In the genomic region with DNA sequence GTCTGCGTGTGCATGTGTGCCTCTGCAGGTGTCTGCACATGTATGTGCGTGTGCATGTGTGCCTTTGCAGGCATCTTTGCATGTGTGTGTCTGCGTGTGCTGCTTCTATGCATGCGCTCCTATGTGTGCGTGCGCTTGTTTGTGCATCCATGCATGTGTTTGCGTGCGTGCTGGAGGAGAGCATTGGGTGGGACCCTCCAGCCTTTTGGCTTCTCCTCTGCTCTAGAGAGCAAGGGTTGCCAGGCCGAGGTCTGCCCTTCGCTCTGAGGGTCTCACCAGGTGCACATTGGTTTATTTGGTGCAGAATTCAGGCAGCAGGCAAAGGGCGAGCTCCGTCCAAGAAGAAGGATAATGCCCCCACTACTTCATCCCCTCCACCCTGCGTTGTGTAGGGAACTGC, we compare ENCODE assay signal across 12 cellular contexts. TPM values are rescaled to one million over a fixed set of nuclear protein-coding genes. Genes with fewer than 3 reads are reported as not detected.
A peak's percentile ranks its signal among the peaks of the same experiment; 100 is the strongest.
DNase-seq lines count a peak whose midpoint lies in the region; ATAC-seq and TF ChIP-seq lines count a peak whose summit lies in the region.
"Had no signal": no experiment of that assay in that cellular context is flagged by ENCODE, and none has a peak within 500 bp of the region (broad histone marks: within the 10 kb centered on the region; RNA-seq: fewer than 3 reads in every experiment).

No MANE protein-coding gene starts in this region.

- no peak for TF ChIP-seq RAD21 in SK-N-SH (IDR thresholded peaks at IDR 0.05; ENCODE audit: low read length)

- peak overlapping the region; percentile 71 for H3K4me3 Mint-ChIP-seq in activated CD4-positive, alpha-beta memory T cell treated with anti-CD3 and anti-CD28 coated beads for 36 hours

- intact Hi-C loops in activated CD4-positive, alpha-beta memory T cell treated with anti-CD3 and anti-CD28 coated beads for 36 hours (cut with micrococcal nuclease) = loop anchor here (5.0 kb wide), 1 partner anchor 52 kb away; the partner anchor contains the start of gene WDR45B
- intact Hi-C loops in spleen (cut with DNase I; ENCODE audit: low total_unique reads) = no loop called here

- no peak overlapping the region for H3K9ac ChIP-seq in SK-N-SH

- POLR2A ChIA-PET in SK-N-SH (lab: Yijun Ruan, JAX) = no interaction called here
- POLR2A ChIA-PET in activated CD4-positive, alpha-beta memory T cell treated with anti-CD3 and anti-CD28 coated beads for 36 hours (lab: Charles Lee) = no interaction called here

- no peaks in the 10 kb centered on the region for H3K9me3 ChIP-seq in SK-N-SH
- peaks cover 0 to 12% (median 7%) of the 10 kb centered on the region in 8 donors for H3K9me3 ChIP-seq in spleen

- peaks cover 3% of the 10 kb centered on the region for H3K36me3 Mint-ChIP-seq in activated CD4-positive, alpha-beta memory T cell treated with anti-CD3 and anti-CD28 coated beads for 36 hours

- no peaks in the 10 kb centered on the region for H3K9me2 ChIP-seq in SK-N-SH

- WGBS in SK-N-SH (ENCODE audit: low lambda C conversion rate) = 61% methylated on average over 13 of the region's 13 CpGs
- WGBS in spleen, 5 donors = 83 to 88% (median 86%) methylated on average over 13 of the region's 13 CpGs

- TF ChIP-seq CTCF in SK-N-SH (IDR thresholded peaks at IDR 0.05) (no peak), spleen (IDR thresholded peaks at IDR 0.05 in 8 of 11, conservative IDR thresholded peaks at IDR 0.05 in 3 of 11) (no peak)

- ATAC-seq in SK-N-SH treated with all-trans-retinoic acid at 6 μM for 48 hours = no peak

- CTCF ChIA-PET in SK-N-SH (lab: Yijun Ruan, JAX) = no interaction called here
- CTCF ChIA-PET in activated CD4-positive, alpha-beta memory T cell treated with anti-CD3 and anti-CD28 coated beads for 36 hours (lab: Charles Lee) = no interaction called here

- H3K4me1 Mint-ChIP-seq in activated CD4-positive, alpha-beta memory T cell treated with anti-CD3 and anti-CD28 coated beads for 36 hours (ENCODE audit: low read depth) = peaks cover 8% of the 10 kb centered on the region

- no peak for TF ChIP-seq EP300 in SK-N-SH (IDR thresholded peaks at IDR 0.05; ENCODE audit: borderline replicate concordance in 1 of 2, low read depth in 1 of 2, low read length in 1 of 2)

- H4K20me1 ChIP-seq in SK-N-SH (ENCODE audit: insufficient read depth) = no peaks in the 10 kb centered on the region

- no peak for TF ChIP-seq POLR2A in spleen (IDR thresholded peaks at IDR 0.05)

- H3K27me3 ChIP-seq in SK-N-SH (ENCODE audit: insufficient read depth) = no peaks in the 10 kb centered on the region
- peaks cover 0 to 18% (median 3%) of the 10 kb centered on the region in 7 donors for H3K27me3 ChIP-seq in spleen (replicated peaks in 1 of 7)

- H2AFZ ChIP-seq in SK-N-SH (ENCODE audit: low read depth) = no peak overlapping the region

- H3K4me3 ChIP-seq in SK-N-SH (ENCODE audit: low read depth in 2 of 2, low read length in 1 of 2) (peak overlapping the region; percentile 68 to 74), iPS-11a (ENCODE audit: low read depth, low read length) (peak overlapping the region; percentile 53), spleen (peak overlapping the region in 5 of 8 donors; percentile 69 to 92 (median 84))

- DNase-seq in SK-N-SH = no peak
- DNase-seq in activated CD4-positive, alpha-beta memory T cell treated with anti-CD3 and anti-CD28 coated beads for 36 hours = no peak
- no peak for DNase-seq in spleen
- DNase-seq in foreskin melanocyte = no peak
- no peak for DNase-seq in NCI-H1417 (lab: John Stamatoyannopoulos, UW)
- DNase-seq in COR-L47 (lab: John Stamatoyannopoulos, UW) = no peak
- DNase-seq: islet precursor cell, NCI-H774 had no signal

- no peak overlapping the region for H3K27ac Mint-ChIP-seq in activated CD4-positive, alpha-beta memory T cell treated with anti-CD3 and anti-CD28 coated beads for 36 hours

- H3F3A ChIP-seq in SK-N-SH (replicated peaks; ENCODE audit: insufficient read depth) = no peaks in the 10 kb centered on the region

- H3K4me1 ChIP-seq in SK-N-SH (ENCODE audit: control insufficient read depth in 1 of 2, insufficient read depth in 2 of 2, low read depth in 1 of 2, low read length in 1 of 2) (peaks cover 0 to 14% of the 10 kb centered on the region in 2 experiments; a peak in 1 of 4 replicates), spleen (peaks cover 10 to 26% (median 22%) of the 10 kb centered on the region in 6 donors)

- H3K27ac ChIP-seq in SK-N-SH (ENCODE audit: low read depth in 2 of 2, low read length in 1 of 2) (no peak overlapping the region), spleen (no peak overlapping the region)
- H3K27ac ChIP-seq: 22Rv1 had no signal

- peaks cover 5% of the 10 kb centered on the region for H3K9me3 Mint-ChIP-seq in activated CD4-positive, alpha-beta memory T cell treated with anti-CD3 and anti-CD28 coated beads for 36 hours

- H3K27me3 Mint-ChIP-seq in activated CD4-positive, alpha-beta memory T cell treated with anti-CD3 and anti-CD28 coated beads for 36 hours = no peaks in the 10 kb centered on the region

- peak overlapping the region; percentile 82 for H3K4me2 ChIP-seq in SK-N-SH

- H3K36me3 ChIP-seq in SK-N-SH (replicated peaks in 1 of 2; ENCODE audit: control insufficient read depth in 1 of 2, insufficient read depth in 2 of 2, low read length in 1 of 2) (peaks cover 0 to 4% of the 10 kb centered on the region in 2 experiments), spleen (no peaks in the 10 kb centered on the region)

- no peaks in the 10 kb centered on the region for H3K79me2 ChIP-seq in SK-N-SH (ENCODE audit: insufficient read depth)

TF ChIP-seq in SK-N-SH, 30 proteins besides CTCF, POLR2A, EP300 and RAD21 (continues in another document):
- TF ChIP-seq ELF1 (IDR thresholded peaks at IDR 0.05) (no peak), MXI1 (IDR thresholded peaks at IDR 0.05; ENCODE audit: low read depth, low read length) (no peak), NFIC (IDR thresholded peaks at IDR 0.05; ENCODE audit: borderline replicate concordance) (no peak)
- TF ChIP-seq, protein P1, sequence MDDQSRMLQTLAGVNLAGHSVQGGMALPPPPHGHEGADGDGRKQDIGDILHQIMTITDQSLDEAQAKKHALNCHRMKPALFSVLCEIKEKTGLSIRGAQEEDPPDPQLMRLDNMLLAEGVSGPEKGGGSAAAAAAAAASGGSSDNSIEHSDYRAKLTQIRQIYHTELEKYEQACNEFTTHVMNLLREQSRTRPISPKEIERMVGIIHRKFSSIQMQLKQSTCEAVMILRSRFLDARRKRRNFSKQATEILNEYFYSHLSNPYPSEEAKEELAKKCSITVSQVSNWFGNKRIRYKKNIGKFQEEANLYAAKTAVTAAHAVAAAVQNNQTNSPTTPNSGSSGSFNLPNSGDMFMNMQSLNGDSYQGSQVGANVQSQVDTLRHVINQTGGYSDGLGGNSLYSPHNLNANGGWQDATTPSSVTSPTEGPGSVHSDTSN (IDR thresholded peaks at IDR 0.05) = no peak

TF ChIP-seq in SK-N-SH treated with all-trans-retinoic acid at 6 μM for 48 hours, 23 proteins besides CTCF, POLR2A, EP300 and RAD21 (continues in another document):
- no peak for TF ChIP-seq ZNF565 (CRISPR knock-in tag; conservative IDR thresholded peaks at IDR 0.05; ENCODE audit: low read depth)
- TF ChIP-seq ESRRG (CRISPR knock-in tag; IDR thresholded peaks at IDR 0.05) = no peak
- no peak for TF ChIP-seq ZNF8 (CRISPR knock-in tag; IDR thresholded peaks at IDR 0.05)
- no peak for TF ChIP-seq ARNTL (CRISPR knock-in tag; IDR thresholded peaks at IDR 0.05; ENCODE audit: borderline replicate concordance, low read depth)
- no peak for TF ChIP-seq ZFP3 (CRISPR knock-in tag; IDR thresholded peaks at IDR 0.05)

RNA-seq across cellular contexts. Expression of gene RAB40B, which starts 1.1 kb away (rescaled TPM):
- polyA plus RNA-seq in SK-N-SH (2012; rRNA removed) (13.4 and 20.7 TPM in 2 replicates), spleen (1 to 10 TPM; 5.3 to 8.6 (median 8.5) TPM)
- polyA plus RNA-seq in SK-N-SH (2012; cell fraction: cytosol; rRNA removed) = 10.5 and 15.2 TPM in 2 replicates
- polyA plus RNA-seq in SK-N-SH (2012; cell fraction: nucleus; rRNA removed) = 22.5 and 23.0 TPM in 2 replicates
- total RNA-seq in activated CD4-positive, alpha-beta memory T cell treated with anti-CD3 and anti-CD28 coated beads for 36 hours = 1 to 10 TPM; 1.4 to 1.9 TPM
- total RNA-seq in spleen = 10 to 100 TPM in 2 of 7 donors, 1 to 10 TPM in 5; 4.1 to 13.6 (median 5.5) TPM

RNA-seq across cellular contexts. Expression of gene FN3KRP, which starts 17.0 kb away (rescaled TPM):
- 54.3 and 68.2 TPM in 2 replicates for polyA plus RNA-seq in SK-N-SH (2012; rRNA removed)
- polyA plus RNA-seq in SK-N-SH (2012; cell fraction: cytosol; rRNA removed) = 54.0 and 58.2 TPM in 2 replicates
- 55.7 and 57.5 TPM in 2 replicates for polyA plus RNA-seq in SK-N-SH (2012; cell fraction: nucleus; rRNA removed)
- 10 to 100 TPM; 36.7 to 40.5 TPM for total RNA-seq in activated CD4-positive, alpha-beta memory T cell treated with anti-CD3 and anti-CD28 coated beads for 36 hours
- 10 to 100 TPM; 16.3 to 35.1 (median 21.2) TPM for total RNA-seq in spleen
- polyA plus RNA-seq in spleen = 10 to 100 TPM; 25.4 to 33.3 (median 27.4) TPM

RNA-seq across cellular contexts. Expression of gene FN3K, which starts 35.9 kb away (rescaled TPM):
- 4.3 and 9.9 TPM in 2 replicates for polyA plus RNA-seq in SK-N-SH (2012; rRNA removed)
- 6.7 and 9.8 TPM in 2 replicates for polyA plus RNA-seq in SK-N-SH (2012; cell fraction: cytosol; rRNA removed)
- polyA plus RNA-seq in SK-N-SH (2012; cell fraction: nucleus; rRNA removed) = 23.0 and 32.8 TPM in 2 replicates
- total RNA-seq in activated CD4-positive, alpha-beta memory T cell treated with anti-CD3 and anti-CD28 coated beads for 36 hours = 1 to 10 TPM; 1.6 to 2.3 TPM
- total RNA-seq in spleen = 10 to 100 TPM in 2 of 7 donors, 1 to 10 TPM in 5; 1.4 to 14.1 (median 6.6) TPM
- polyA plus RNA-seq in spleen = 1 to 10 TPM; 1.7 to 3.4 (median 2.1) TPM
- total RNA-seq: H4 had no signal

RNA-seq across cellular contexts. Expression of gene WDR45B, which starts 51.3 kb away (rescaled TPM):
- polyA plus RNA-seq in SK-N-SH (2012; rRNA removed) = 171 and 191 TPM in 2 replicates
- 142 and 159 TPM in 2 replicates for polyA plus RNA-seq in SK-N-SH (2012; cell fraction: cytosol; rRNA removed)
- polyA plus RNA-seq in SK-N-SH (2012; cell fraction: nucleus; rRNA removed) = 164 and 253 TPM in 2 replicates
- total RNA-seq in activated CD4-positive, alpha-beta memory T cell treated with anti-CD3 and anti-CD28 coated beads for 36 hours = 10 to 100 TPM; 42.8 to 43.0 TPM
- 10 to 100 TPM; 62.6 to 80.2 (median 67.0) TPM for total RNA-seq in spleen
- 10 to 100 TPM; 30.9 to 52.7 (median 34.9) TPM for polyA plus RNA-seq in spleen

RNA-seq across cellular contexts. Expression of gene TBCD, which starts 52.3 kb away (rescaled TPM):
- 78.7 and 107 TPM in 2 replicates for polyA plus RNA-seq in SK-N-SH (2012; rRNA removed)
- 40.1 and 54.1 TPM in 2 replicates for polyA plus RNA-seq in SK-N-SH (2012; cell fraction: cytosol; rRNA removed)
- polyA plus RNA-seq in SK-N-SH (2012; cell fraction: nucleus; rRNA removed) = 188 and 264 TPM in 2 replicates
- total RNA-seq in activated CD4-positive, alpha-beta memory T cell treated with anti-CD3 and anti-CD28 coated beads for 36 hours = 10 to 100 TPM; 97.0 to 98.2 TPM
- 100 to 1,000 TPM in 3 of 7 donors, 10 to 100 TPM in 4; 55.6 to 149 (median 84.5) TPM for total RNA-seq in spleen
- 100 to 1,000 TPM; 117 to 207 (median 195) TPM for polyA plus RNA-seq in spleen
